In the genomic region with DNA sequence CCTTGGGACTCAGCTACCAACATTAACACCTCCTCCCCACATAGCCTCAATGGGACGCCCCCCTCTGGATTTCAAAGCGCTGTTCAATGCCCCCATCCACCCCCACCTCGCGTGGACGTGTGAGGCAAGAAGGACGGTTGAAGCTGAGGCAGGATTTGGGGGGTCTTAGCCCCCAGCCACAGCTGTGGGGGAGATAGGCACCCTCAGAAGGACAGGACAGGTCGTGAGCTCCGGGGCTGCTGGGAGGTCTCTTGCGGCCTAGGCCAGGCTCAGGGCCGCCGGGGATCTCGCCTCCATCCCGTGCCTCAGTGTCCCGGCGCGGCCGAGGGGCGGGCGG, we compare ENCODE assay signal across 1 cellular context.
TF ChIP-seq lines count a peak whose summit lies in the region.

No MANE protein-coding gene starts in this region.

TF ChIP-seq in GM23338, 12 proteins besides CTCF, POLR2A, EP300 and RAD21:
- TF ChIP-seq, protein P1, sequence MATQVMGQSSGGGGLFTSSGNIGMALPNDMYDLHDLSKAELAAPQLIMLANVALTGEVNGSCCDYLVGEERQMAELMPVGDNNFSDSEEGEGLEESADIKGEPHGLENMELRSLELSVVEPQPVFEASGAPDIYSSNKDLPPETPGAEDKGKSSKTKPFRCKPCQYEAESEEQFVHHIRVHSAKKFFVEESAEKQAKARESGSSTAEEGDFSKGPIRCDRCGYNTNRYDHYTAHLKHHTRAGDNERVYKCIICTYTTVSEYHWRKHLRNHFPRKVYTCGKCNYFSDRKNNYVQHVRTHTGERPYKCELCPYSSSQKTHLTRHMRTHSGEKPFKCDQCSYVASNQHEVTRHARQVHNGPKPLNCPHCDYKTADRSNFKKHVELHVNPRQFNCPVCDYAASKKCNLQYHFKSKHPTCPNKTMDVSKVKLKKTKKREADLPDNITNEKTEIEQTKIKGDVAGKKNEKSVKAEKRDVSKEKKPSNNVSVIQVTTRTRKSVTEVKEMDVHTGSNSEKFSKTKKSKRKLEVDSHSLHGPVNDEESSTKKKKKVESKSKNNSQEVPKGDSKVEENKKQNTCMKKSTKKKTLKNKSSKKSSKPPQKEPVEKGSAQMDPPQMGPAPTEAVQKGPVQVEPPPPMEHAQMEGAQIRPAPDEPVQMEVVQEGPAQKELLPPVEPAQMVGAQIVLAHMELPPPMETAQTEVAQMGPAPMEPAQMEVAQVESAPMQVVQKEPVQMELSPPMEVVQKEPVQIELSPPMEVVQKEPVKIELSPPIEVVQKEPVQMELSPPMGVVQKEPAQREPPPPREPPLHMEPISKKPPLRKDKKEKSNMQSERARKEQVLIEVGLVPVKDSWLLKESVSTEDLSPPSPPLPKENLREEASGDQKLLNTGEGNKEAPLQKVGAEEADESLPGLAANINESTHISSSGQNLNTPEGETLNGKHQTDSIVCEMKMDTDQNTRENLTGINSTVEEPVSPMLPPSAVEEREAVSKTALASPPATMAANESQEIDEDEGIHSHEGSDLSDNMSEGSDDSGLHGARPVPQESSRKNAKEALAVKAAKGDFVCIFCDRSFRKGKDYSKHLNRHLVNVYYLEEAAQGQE (IDR thresholded peaks at IDR 0.05; ENCODE audit: unreplicated experiment), result no peak
- TF ChIP-seq CREB1 (CRISPR knock-in tag; IDR thresholded peaks at IDR 0.05; ENCODE audit: low read depth) (no peak), EZH2phosphoT487 (IDR thresholded peaks at IDR 0.05; ENCODE audit: unreplicated experiment) (no peak), EZH2 (IDR thresholded peaks at IDR 0.05; ENCODE audit: low read depth, unreplicated experiment) (no peak), ZNF114 (CRISPR knock-in tag; IDR thresholded peaks at IDR 0.05) (no peak), POLR2AphosphoS5 (IDR thresholded peaks at IDR 0.05; ENCODE audit: low read depth) (no peak)
TF ChIP-seq in GM23338: peak in this region for 0.
